8 cellular contexts compared by ENCODE assay signal in genomic region chr11:72848846-72849466, GRCh38. TPM values are rescaled to one million over a fixed set of nuclear protein-coding genes. Genes with fewer than 3 reads are reported as not detected.
A peak's percentile ranks its signal among the peaks of the same experiment; 100 is the strongest.
DNase-seq lines count a peak whose midpoint lies in the region; TF ChIP-seq lines count a peak whose summit lies in the region.

No MANE protein-coding gene starts in this region.

- no peaks in the 10 kb centered on the region for H3K79me2 ChIP-seq in GM23248 (ENCODE audit: insufficient read depth)

- H3K18ac ChIP-seq in mesenchymal stem cell (ENCODE audit: low read depth in 1 of 2, low read length in 2 of 2) = no peak overlapping the region

- H2BK5ac ChIP-seq in mesenchymal stem cell (ENCODE audit: low read depth, low read length, poor library complexity, severe bottlenecking) = no peak overlapping the region

- H3K4me2 ChIP-seq in GM23248 (ENCODE audit: unreplicated experiment) (no peak overlapping the region), mesenchymal stem cell (ENCODE audit: low read length, poor library complexity, severe bottlenecking) (no peak overlapping the region)

- H2AFZ ChIP-seq in GM23248 = no peak overlapping the region
- no peak overlapping the region for H2AFZ ChIP-seq in mesenchymal stem cell (ENCODE audit: low read depth, low read length)

- H4K8ac ChIP-seq in mesenchymal stem cell (ENCODE audit: low read length) = no peak overlapping the region

- H3K27ac ChIP-seq in C4-2B (no peak overlapping the region), GM23248 (no peak overlapping the region), mesenchymal stem cell (ENCODE audit: low read length, poor library complexity, severe bottlenecking) (no peak overlapping the region)

- H4K20me1 ChIP-seq in GM23248 (ENCODE audit: insufficient read depth) = no peaks in the 10 kb centered on the region

- no peak overlapping the region for H3K14ac ChIP-seq in mesenchymal stem cell (ENCODE audit: low read length in 2 of 2)

- no peaks in the 10 kb centered on the region for H3K9me3 ChIP-seq in GM23248 (ENCODE audit: low read depth)
- no peaks in the 10 kb centered on the region for H3K9me3 ChIP-seq in mesenchymal stem cell (ENCODE audit: control insufficient read depth, low read length)

- H2BK15ac ChIP-seq in mesenchymal stem cell (ENCODE audit: low read depth, poor library complexity, severe bottlenecking) = no peak overlapping the region

- no peaks in the 10 kb centered on the region for H3F3A ChIP-seq in GM23248 (ENCODE audit: insufficient read depth)

- no peak overlapping the region for H3K23ac ChIP-seq in mesenchymal stem cell (ENCODE audit: low read length in 2 of 2)

- peak; percentile 85 for TF ChIP-seq CTCF in C4-2B (conservative IDR thresholded peaks at IDR 0.05)

- H3K4me3 ChIP-seq in GM23248 = no peak overlapping the region
- H3K4me3 ChIP-seq in mesenchymal stem cell (ENCODE audit: insufficient read depth in 1 of 2, low read depth in 1 of 2, low read length in 2 of 2) = no peak overlapping the region

- H2AK5ac ChIP-seq in mesenchymal stem cell (ENCODE audit: low read length, severe bottlenecking) = no peak overlapping the region

- WGBS in GM23248 (ENCODE audit: low coverage in 1 of 2, low lambda C conversion rate in 2 of 2, missing lambda C conversion rate in 2 of 2), 2 experiments = 73 to 75% methylated on average over 6 of the region's 6 CpGs
- 82% methylated on average over 5 of the region's 6 CpGs for WGBS in mesenchymal stem cell

- H3K4me1 ChIP-seq in GM23248 (ENCODE audit: insufficient read depth) (no peaks in the 10 kb centered on the region), mesenchymal stem cell (ENCODE audit: control insufficient read depth, insufficient read depth, low read depth, low read length) (no peaks in the 10 kb centered on the region)

- no peak overlapping the region for H3K4ac ChIP-seq in mesenchymal stem cell (ENCODE audit: low read depth in 1 of 2, low read length in 2 of 2)

- no peaks in the 10 kb centered on the region for H3K9me2 ChIP-seq in GM23248 (ENCODE audit: insufficient read depth)

- in situ Hi-C loops in GM23248 (cut with MboI) = loop anchor here (25.0 kb wide), 1 partner anchor 438 kb away; no protein-coding TSS in a partner anchor

- H4K91ac ChIP-seq in mesenchymal stem cell (ENCODE audit: low read length) = no peak overlapping the region

- H3K36me3 ChIP-seq in GM23248 (ENCODE audit: low read depth) (no peaks in the 10 kb centered on the region), mesenchymal stem cell (ENCODE audit: control insufficient read depth in 1 of 2, insufficient read depth in 2 of 2, low read depth in 1 of 2, low read length in 2 of 2) (peaks cover 0 to 6% of the 10 kb centered on the region in 2 experiments)

- H3K79me1 ChIP-seq in mesenchymal stem cell (replicated peaks; ENCODE audit: low read length, poor library complexity, severe bottlenecking) = peaks cover 10% of the 10 kb centered on the region

- DNase-seq in GM23248 (peak; percentile 56), RPMI7951 (ENCODE audit: low read depth) (peak; percentile 35), cerebellar cortex (ENCODE audit: low spot score) (peak; percentile 57), mesenchymal stem cell (peak; percentile 59), EL (no peak), DMS153 treated with DMSO at 0.1 percent for 48 hours (lab: John Stamatoyannopoulos, UW; ENCODE audit: unreplicated experiment) (no peak), Ammon's horn (ENCODE audit: low spot score) (no peak)

- H3K27me3 ChIP-seq in GM23248 (replicated peaks; ENCODE audit: insufficient read depth) = no peaks in the 10 kb centered on the region
- no peaks in the 10 kb centered on the region for H3K27me3 ChIP-seq in mesenchymal stem cell (ENCODE audit: control insufficient read depth in 1 of 2, insufficient read depth in 1 of 2, low read length in 2 of 2)

- no peak overlapping the region for H2BK120ac ChIP-seq in mesenchymal stem cell (ENCODE audit: low read depth, low read length)

- H3K9ac ChIP-seq in GM23248 (no peak overlapping the region), mesenchymal stem cell (ENCODE audit: low read length) (no peak overlapping the region)

- H2BK12ac ChIP-seq in mesenchymal stem cell (ENCODE audit: low read length in 2 of 2) = no peak overlapping the region

RNA-seq across cellular contexts. Expression of gene ATG16L2, which starts 34.7 kb away (rescaled TPM):
- total RNA-seq in GM23248 (2014; rRNA removed; shearing (Covaris generic)) = 14.3 and 45.4 TPM in 2 replicates
- 9.7 and 12.3 TPM in 2 replicates for polyA plus RNA-seq in GM23248 (2016; fragmentation: Nextera tagmentation; extraction: Ambion mirVana)
- total RNA-seq in RPMI7951 (2014; rRNA removed; shearing (Covaris generic)) = 3.0 and 4.3 TPM in 2 replicates
- polyA plus RNA-seq in mesenchymal stem cell (2013, experiment 1 of 2) = 12.0 TPM
- 10.4 TPM for polyA plus RNA-seq in mesenchymal stem cell (2013, experiment 2 of 2)

RNA-seq across cellular contexts. Expression of gene STARD10, which starts 55.1 kb away (rescaled TPM):
- total RNA-seq in GM23248 (2014; rRNA removed; shearing (Covaris generic)) = 5.7 and 14.7 TPM in 2 replicates
- 6.6 and 8.7 TPM in 2 replicates for polyA plus RNA-seq in GM23248 (2016; fragmentation: Nextera tagmentation; extraction: Ambion mirVana)
- total RNA-seq in RPMI7951 (2014; rRNA removed; shearing (Covaris generic)) = 24.8 and 44.8 TPM in 2 replicates
- polyA plus RNA-seq in mesenchymal stem cell (2013, experiment 1 of 2) = 16.5 TPM
- polyA plus RNA-seq in mesenchymal stem cell (2013, experiment 2 of 2) = 13.7 TPM

Comparison
In these comparisons a context has a peak if more than half of its experiments do, and no peak if none do; other contexts are left out.
1. DNase-seq: peak in GM23248 (single experiment), RPMI7951 (single experiment), cerebellar cortex (single experiment) and mesenchymal stem cell (single experiment); none in EL (single experiment), DMS153 treated with DMSO at 0.1 percent for 48 hours (single experiment) and Ammon's horn (single experiment).